ENCODE assay signal across 8 cellular contexts in genomic region chr1:2545754-2546514, GRCh38. TPM values are rescaled to one million over a fixed set of nuclear protein-coding genes. Genes with fewer than 3 reads are reported as not detected.
A peak's percentile ranks its signal among the peaks of the same experiment; 100 is the strongest.
DNase-seq lines count a peak whose midpoint lies in the region; ATAC-seq and TF ChIP-seq lines count a peak whose summit lies in the region.

No MANE protein-coding gene starts in this region.

- TF ChIP-seq RAD21 in neural cell (conservative IDR thresholded peaks at IDR 0.05) = no peak

- TF ChIP-seq CTCF in Panc1 (IDR thresholded peaks at IDR 0.05) (no peak), fibroblast of mammary gland (conservative IDR thresholded peaks at IDR 0.05; ENCODE audit: control insufficient read depth, insufficient read depth, low read depth, low read length) (no peak), neural cell (IDR thresholded peaks at IDR 0.05; ENCODE audit: poor library complexity, severe bottlenecking) (no peak)

- peak; percentile 98 for DNase-seq in COLO668 (lab: John Stamatoyannopoulos, UW; ENCODE audit: unreplicated experiment)
- DNase-seq in Panc1 (ENCODE audit: low read depth, low spot score) = no peak
- peak; percentile 74 to 79 for DNase-seq in activated T-helper 1 cell treated with anti-CD3 and anti-CD28 coated beads, Interleukin-2, amount 50 U/mL, for 16 hours (ENCODE audit: low read depth in 1 of 2, low spot score in 1 of 2)
- DNase-seq in fibroblast of mammary gland (ENCODE audit: low read depth) = peak; percentile 58
- DNase-seq in stimulated activated naive CD8-positive, alpha-beta T cell treated with anti-CD3 and anti-CD28 coated beads, Interleukin-15, amount 100 ng/mL, for 72 hours = peak; percentile 92

- H3K36me3 ChIP-seq in HUES64 (ENCODE audit: insufficient read depth, low read length) (no peaks in the 10 kb centered on the region), Panc1 (ENCODE audit: control insufficient read depth, insufficient read depth, low read length) (no peaks in the 10 kb centered on the region), neural cell (ENCODE audit: insufficient read depth, low read length) (no peaks in the 10 kb centered on the region)

- H3K9me2 ChIP-seq in neural cell (ENCODE audit: insufficient read depth, low read length) = no peaks in the 10 kb centered on the region

- no peak overlapping the region for H3K4me2 ChIP-seq in neural cell (ENCODE audit: low read length)

- H3K9ac ChIP-seq in HUES64 (ENCODE audit: low read depth, low read length) (peak overlapping the region; percentile 67; the same call in 1 of the 2 replicates), neural cell (ENCODE audit: low read length) (no peak overlapping the region)

- POLR2A ChIA-PET in Panc1 (lab: Charles Lee) = no interaction called here

- H3K27me3 ChIP-seq in HUES64 (ENCODE audit: insufficient read depth, low read length) (peaks cover 16% of the 10 kb centered on the region; the same call in 1 of the 2 replicates), Panc1 (ENCODE audit: control insufficient read depth, insufficient read depth, low read length) (no peaks in the 10 kb centered on the region), neural cell (ENCODE audit: insufficient read depth, low read depth, low read length) (no peaks in the 10 kb centered on the region)

- intact Hi-C loops in Panc1 (cut with micrococcal nuclease; ENCODE audit: unreplicated experiment) = loop anchor here (2.0 to 10.0 kb wide), 2 partner anchors 81 to 133 kb away; partner anchors contain the start of gene PEX10

- in situ Hi-C loops in Panc1 (cut with HindIII; ENCODE audit: low pct_unique_long_range_greater_than_20kb, low sequenced_read_pairs) = no loop called here

- peaks cover 67% of the 10 kb centered on the region for H3K4me1 Mint-ChIP-seq in stimulated activated naive CD8-positive, alpha-beta T cell treated with anti-CD3 and anti-CD28 coated beads, Interleukin-15, amount 100 ng/mL, for 72 hours

- 2% methylated on average over 34 of the region's 43 CpGs for WGBS in HUES64

- CTCF ChIA-PET in Panc1 (lab: Charles Lee) = no interaction called here

- peak overlapping the region; percentile 79; the same call in 1 of the 2 replicates for H3K27ac ChIP-seq in HUES64 (ENCODE audit: low read depth, low read length)
- H3K27ac ChIP-seq in Panc1 (ENCODE audit: low read length) = peak overlapping the region; percentile 79
- no peak overlapping the region for H3K27ac ChIP-seq in neural cell (ENCODE audit: low read length)

- no peaks in the 10 kb centered on the region for H3K27me3 Mint-ChIP-seq in stimulated activated naive CD8-positive, alpha-beta T cell treated with anti-CD3 and anti-CD28 coated beads, Interleukin-15, amount 100 ng/mL, for 72 hours

- no peaks in the 10 kb centered on the region for H3K79me2 ChIP-seq in neural cell (replicated peaks; ENCODE audit: insufficient read depth, low read length)

- no peaks in the 10 kb centered on the region for H3K9me3 Mint-ChIP-seq in stimulated activated naive CD8-positive, alpha-beta T cell treated with anti-CD3 and anti-CD28 coated beads, Interleukin-15, amount 100 ng/mL, for 72 hours

- H4K20me1 ChIP-seq in neural cell (ENCODE audit: insufficient read depth) = no peaks in the 10 kb centered on the region

- peaks cover 38% of the 10 kb centered on the region for H3K4me1 ChIP-seq in HUES64 (ENCODE audit: insufficient read depth, low read length)
- peaks cover 57% of the 10 kb centered on the region for H3K4me1 ChIP-seq in Panc1 (ENCODE audit: control insufficient read depth, insufficient read depth, low read length)

- no peak for TF ChIP-seq EP300 in neural cell (conservative IDR thresholded peaks at IDR 0.05; ENCODE audit: poor library complexity, severe bottlenecking)

- H2AFZ ChIP-seq in neural cell (ENCODE audit: low read depth, low read length) = no peak overlapping the region

- no TSS peak for BruUV-seq in Panc1 (replicated peaks; lab: Mats Ljungman, UMichigan)

- H3K9me3 ChIP-seq in HUES64 (ENCODE audit: insufficient read depth, low read depth, low read length) (no peaks in the 10 kb centered on the region), Panc1 (ENCODE audit: control insufficient read depth, insufficient read depth, low read depth, low read length) (no peaks in the 10 kb centered on the region), neural cell (ENCODE audit: low read length) (no peaks in the 10 kb centered on the region)

- peak overlapping the region; percentile 66 for H3K4me3 ChIP-seq in HUES64 (ENCODE audit: low read length)
- peak overlapping the region; percentile 60 to 76 for H3K4me3 ChIP-seq in Panc1 (ENCODE audit: low read depth in 2 of 2, low read length in 2 of 2)
- H3K4me3 ChIP-seq in fibroblast of mammary gland (ENCODE audit: control insufficient read depth, low read depth, low read length) = peak overlapping the region; percentile 41
- H3K4me3 ChIP-seq in neural cell (ENCODE audit: low read length) = peak overlapping the region; percentile 41

- peak; percentile 26 for ATAC-seq in GM21367 (IDR thresholded peaks at IDR 0.05; ENCODE audit: unreplicated experiment)
- ATAC-seq in Panc1 = peak; percentile 64
- ATAC-seq in stimulated activated naive CD8-positive, alpha-beta T cell treated with anti-CD3 and anti-CD28 coated beads, Interleukin-15, amount 100 ng/mL, for 72 hours = peak; percentile 48

- H3K27ac Mint-ChIP-seq in stimulated activated naive CD8-positive, alpha-beta T cell treated with anti-CD3 and anti-CD28 coated beads, Interleukin-15, amount 100 ng/mL, for 72 hours = peak overlapping the region in 1 of 2 donors; percentile 33

- peak overlapping the region; percentile 91 to 93 for H3K4me3 Mint-ChIP-seq in stimulated activated naive CD8-positive, alpha-beta T cell treated with anti-CD3 and anti-CD28 coated beads, Interleukin-15, amount 100 ng/mL, for 72 hours

- peaks cover 2% of the 10 kb centered on the region for H3F3A ChIP-seq in neural cell (ENCODE audit: insufficient read depth, low read length, poor library complexity, severe bottlenecking)

TF ChIP-seq in neural cell, 6 proteins besides CTCF, POLR2A, EP300 and RAD21:
- TF ChIP-seq SMC3 (conservative IDR thresholded peaks at IDR 0.05; ENCODE audit: poor library complexity) (no peak), MXI1 (conservative IDR thresholded peaks at IDR 0.05; ENCODE audit: poor library complexity, severe bottlenecking) (no peak), EZH2 (IDR thresholded peaks at IDR 0.05; ENCODE audit: borderline replicate concordance, insufficient read depth, low read length, poor library complexity, severe bottlenecking) (no peak), POLR2AphosphoS5 (IDR thresholded peaks at IDR 0.05) (no peak), REST (IDR thresholded peaks at IDR 0.05; ENCODE audit: borderline replicate concordance) (no peak), TAF1 (IDR thresholded peaks at IDR 0.05; ENCODE audit: low read depth) (no peak)

RNA-seq across cellular contexts. Expression of gene TNFRSF14, which starts 10.2 kb away (rescaled TPM):
- 0.40 TPM for polyA plus RNA-seq in HUES64 (2013, experiment 1 of 2)
- 0.44 TPM for polyA plus RNA-seq in HUES64 (2013, experiment 2 of 2)
- 20.1 TPM for total RNA-seq in Panc1 (2021; ENCODE audit: unreplicated experiment)
- polyA plus RNA-seq in Panc1 (2012; ENCODE audit: insufficient read length) = 14.8 TPM
- 1.1 TPM in 2 replicates for polyA plus RNA-seq in neural cell
- not detected in 2 replicates for polyA minus RNA-seq in neural cell

RNA-seq across cellular contexts. Expression of gene HES5, which starts 15.9 kb away (rescaled TPM):
- polyA plus RNA-seq in HUES64 (2013, experiment 1 of 2) = 1.9 TPM
- 3.3 TPM for polyA plus RNA-seq in HUES64 (2013, experiment 2 of 2)
- not detected for total RNA-seq in Panc1 (2021; ENCODE audit: unreplicated experiment)
- polyA plus RNA-seq in Panc1 (2012; ENCODE audit: insufficient read length) = not detected
- polyA plus RNA-seq in neural cell = 0.81 TPM in 1 of 2 replicates, not detected in the other
- polyA minus RNA-seq in neural cell = 3.2 and 4.3 TPM in 2 replicates

RNA-seq across cellular contexts. Expression of gene PANK4, which starts 19.5 kb away (rescaled TPM):
- 16.4 TPM for polyA plus RNA-seq in HUES64 (2013, experiment 1 of 2)
- 16.7 TPM for polyA plus RNA-seq in HUES64 (2013, experiment 2 of 2)
- 35.9 TPM for total RNA-seq in Panc1 (2021; ENCODE audit: unreplicated experiment)
- polyA plus RNA-seq in Panc1 (2012; ENCODE audit: insufficient read length) = 26.7 TPM
- 37.9 and 43.4 TPM in 2 replicates for polyA plus RNA-seq in neural cell
- polyA minus RNA-seq in neural cell = 52.3 and 53.8 TPM in 2 replicates

RNA-seq across cellular contexts. Expression of gene PRXL2B, which starts 40.6 kb away (rescaled TPM):
- polyA plus RNA-seq in HUES64 (2013, experiment 1 of 2) = 28.6 TPM
- 26.6 TPM for polyA plus RNA-seq in HUES64 (2013, experiment 2 of 2)
- 17.0 TPM for total RNA-seq in Panc1 (2021; ENCODE audit: unreplicated experiment)
- 23.0 TPM for polyA plus RNA-seq in Panc1 (2012; ENCODE audit: insufficient read length)
- polyA plus RNA-seq in neural cell = 29.0 and 35.9 TPM in 2 replicates
- polyA minus RNA-seq in neural cell = 19.2 and 26.8 TPM in 2 replicates
